18 cellular contexts compared by ENCODE assay signal in the genomic region with DNA sequence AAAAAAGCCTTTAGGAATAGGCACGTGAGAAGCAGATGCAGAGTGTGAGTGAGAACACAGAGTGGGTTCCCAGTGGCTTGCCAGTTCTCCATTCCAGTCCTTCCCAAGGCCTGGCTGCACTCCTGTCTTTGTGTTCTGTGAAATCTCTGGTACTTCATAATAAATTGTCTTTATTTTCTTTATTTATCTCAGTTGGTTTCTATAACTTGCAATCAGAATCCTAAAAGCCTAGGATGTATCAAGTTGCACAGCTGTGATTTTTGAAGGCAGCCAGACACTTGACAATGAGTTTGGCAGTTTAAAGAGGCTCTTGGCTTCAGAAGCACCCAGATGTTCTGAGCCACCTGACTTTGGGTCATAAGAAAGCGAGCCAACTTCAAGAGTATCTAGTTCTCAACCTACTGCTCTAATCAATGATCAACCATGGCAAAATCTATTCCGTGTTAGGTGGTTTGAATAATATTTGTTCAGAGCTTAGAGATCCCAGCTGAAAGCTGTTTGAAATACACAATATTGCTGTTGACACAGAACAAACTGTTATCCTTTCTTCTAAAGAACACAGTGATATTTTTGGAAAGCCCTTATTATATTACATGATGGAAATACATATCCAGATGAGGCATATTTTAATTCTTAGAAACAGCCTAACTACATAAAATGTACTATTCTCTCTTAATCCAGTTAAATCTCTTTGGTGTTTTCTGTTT.
DNase-seq lines count a peak whose midpoint lies in the region; ATAC-seq and TF ChIP-seq lines count a peak whose summit lies in the region.
"Had no signal": no experiment of that assay in that cellular context is flagged by ENCODE, and none has a peak within 500 bp of the region (broad histone marks: within the 10 kb centered on the region; RNA-seq: fewer than 3 reads in every experiment).

No MANE protein-coding gene starts in this region.

- peak in 7 of 8 donors; percentile 47 to 85 (median 73) for ATAC-seq in heart right ventricle
- no peak for ATAC-seq in HG03135 (IDR thresholded peaks at IDR 0.05; ENCODE audit: unreplicated experiment)
- ATAC-seq: lower lobe of right lung, upper lobe of right lung had no signal

- no peak for TF ChIP-seq POLR2A in testis (IDR thresholded peaks at IDR 0.05)

- H3K4me1 ChIP-seq in heart right ventricle, result peaks cover 0 to 25% (median 9%) of the 10 kb centered on the region in 9 donors
- peaks cover 2% of the 10 kb centered on the region for H3K4me1 ChIP-seq in testis
- H3K4me1 ChIP-seq in ascending aorta, result peaks cover 0 to 9% of the 10 kb centered on the region in 2 donors
- H3K4me1 ChIP-seq: lower lobe of right lung, right lobe of liver, upper lobe of right lung had no signal

- H3K36me3 ChIP-seq in heart right ventricle (no peaks in the 10 kb centered on the region), testis (ENCODE audit: low read depth, missing control alignments) (no peaks in the 10 kb centered on the region), ascending aorta (no peaks in the 10 kb centered on the region)
- H3K36me3 ChIP-seq: lower lobe of right lung, right lobe of liver, upper lobe of right lung had no signal

- TF ChIP-seq CTCF in heart right ventricle (IDR thresholded peaks at IDR 0.05) (no peak), testis (IDR thresholded peaks at IDR 0.05) (no peak), ascending aorta (IDR thresholded peaks at IDR 0.05) (no peak)

- peak overlapping the region in 7 of 10 donors; percentile 6 to 65 (median 27) for H3K27ac ChIP-seq in heart right ventricle
- peak overlapping the region; percentile 9 to 34 for H3K27ac ChIP-seq in testis
- peak overlapping the region in 1 of 2 donors; percentile 0 for H3K27ac ChIP-seq in ascending aorta
- H3K27ac ChIP-seq: lower lobe of right lung, right lobe of liver, upper lobe of right lung had no signal

- WGBS in heart right ventricle, 2 donors, result 32 to 46% methylated on average over 3 of the region's 3 CpGs
- 47 to 57% methylated on average over 3 of the region's 3 CpGs for WGBS in testis, 2 donors

- H3K9me3 ChIP-seq in heart right ventricle, result peaks cover 0 to 7% (median 0%) of the 10 kb centered on the region in 11 donors
- no peaks in the 10 kb centered on the region for H3K9me3 ChIP-seq in testis
- H3K9me3 ChIP-seq in ascending aorta, result no peaks in the 10 kb centered on the region
- H3K9me3 ChIP-seq: lower lobe of right lung, right lobe of liver, upper lobe of right lung had no signal

- DNase-seq in NCI-H2029 treated with DMSO at 0.1 percent for 48 hours (lab: John Stamatoyannopoulos, UW), result peak; percentile 38
- DNase-seq in NCI-H2029 (lab: John Stamatoyannopoulos, UW), result no peak
- DNase-seq in SHP77 treated with DMSO at 0.1 percent for 48 hours (lab: John Stamatoyannopoulos, UW), result peak; percentile 76
- peak in 1 of 2 donors; percentile 32 for DNase-seq in heart right ventricle
- peak; percentile 44 for DNase-seq in testis
- DNase-seq in activated CD4-positive, CD25-positive, alpha-beta regulatory T cell treated with anti-CD3 and anti-CD28 coated beads, Interleukin-2, amount 50 U/mL, for 72 hours, result no peak
- DNase-seq in ascending aorta (ENCODE audit: low spot score in 2 of 2), result no peak
- DNase-seq: activated CD4-positive, alpha-beta T cell treated with anti-CD3 and anti-CD28 coated beads, Interleukin-2, amount 10 ng/mL, durations not matched to agents 7 days and 5 days; activated naive CD8-positive, alpha-beta T cell treated with anti-CD3 and anti-CD28 coated beads, Interleukin-2, amount 10 ng/mL, durations not matched to agents 7 days and 5 days; activated T-cell treated with anti-CD3 and anti-CD28 coated beads, Interleukin-2, amount 50 U/mL, for 24 hours; CD4-positive, alpha-beta T cell; erythroblast; lower lobe of right lung; NCI-H526 treated with DMSO at 0.1 percent for 48 hours; right lobe of liver; stimulated activated CD4-positive, alpha-beta T cell treated with anti-CD3 and anti-CD28 coated beads, Interleukin-4, amount 100 ng/mL, for 24 hours; upper lobe of right lung had no signal

- H3K27me3 ChIP-seq in heart right ventricle, result no peaks in the 10 kb centered on the region
- H3K27me3 ChIP-seq in testis, result no peaks in the 10 kb centered on the region
- no peaks in the 10 kb centered on the region for H3K27me3 ChIP-seq in ascending aorta
- H3K27me3 ChIP-seq: right lobe of liver, upper lobe of right lung had no signal

- no peak overlapping the region for H3K4me3 ChIP-seq in heart right ventricle
- H3K4me3 ChIP-seq in testis, result no peak overlapping the region
- no peak overlapping the region for H3K4me3 ChIP-seq in ascending aorta
- H3K4me3 ChIP-seq: lower lobe of right lung, right lobe of liver, upper lobe of right lung had no signal

- intact Hi-C loops in heart right ventricle (cut with DNase I), result no loop called here
- intact Hi-C loops in testis (cut with DNase I; ENCODE audit: low total_unique reads), result no loop called here
- intact Hi-C loops in ascending aorta (cut with DNase I), result no loop called here

Comparison
In these comparisons a context has a peak if more than half of its experiments do, and no peak if none do; other contexts are left out.
1. DNase-seq: peak in NCI-H2029 treated with DMSO at 0.1 percent for 48 hours (single experiment), SHP77 treated with DMSO at 0.1 percent for 48 hours (single experiment) and testis (single experiment); none in NCI-H2029 (single experiment), activated CD4-positive, CD25-positive, alpha-beta regulatory T cell treated with anti-CD3 and anti-CD28 coated beads, Interleukin-2, amount 50 U/mL, for 72 hours (single experiment) and ascending aorta (0 of 2).